In the genomic region with DNA sequence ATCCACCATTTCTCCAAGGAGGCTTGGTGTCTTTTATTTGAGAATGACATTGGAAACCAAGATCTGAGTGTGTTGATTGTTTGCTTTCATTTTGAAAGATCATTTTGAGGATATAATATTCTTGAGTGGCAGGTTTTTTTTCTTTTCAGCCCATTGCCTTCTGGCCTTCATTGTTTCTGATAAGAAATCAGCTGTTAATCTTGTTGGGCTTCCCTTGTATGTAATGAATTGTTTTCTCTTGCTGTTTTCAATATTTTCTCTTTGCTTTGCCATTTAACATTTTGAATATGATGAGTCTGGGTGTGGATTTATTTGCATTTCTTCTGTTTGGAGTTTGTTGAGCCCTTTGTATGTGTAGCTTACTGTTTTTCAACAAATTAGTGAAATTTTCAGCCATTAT, we compare ENCODE assay signal across 27 cellular contexts. TPM values are rescaled to one million over a fixed set of nuclear protein-coding genes. Genes with fewer than 3 reads are reported as not detected.
DNase-seq lines count a peak whose midpoint lies in the region; ATAC-seq and TF ChIP-seq lines count a peak whose summit lies in the region.
"Had no signal": no experiment of that assay in that cellular context is flagged by ENCODE, and none has a peak within 500 bp of the region (broad histone marks: within the 10 kb centered on the region; RNA-seq: fewer than 3 reads in every experiment).

No MANE protein-coding gene starts in this region.

- POLR2A ChIA-PET in HCT116 (lab: Charles Lee): no interaction called here

- H2AFZ ChIP-seq in HCT116 (ENCODE audit: low read depth, low read length, poor library complexity, severe bottlenecking): no peak overlapping the region

- no peak for TF ChIP-seq CTCF in HCT116 (IDR thresholded peaks at IDR 0.05 in 2 of 3, conservative IDR thresholded peaks at IDR 0.05 in 1 of 3; ENCODE audit: borderline replicate concordance in 1 of 3, insufficient read depth in 1 of 3, low read depth in 2 of 3, low read length in 2 of 3)
- no peak for TF ChIP-seq CTCF in endodermal cell (conservative IDR thresholded peaks at IDR 0.05)
- no peak for TF ChIP-seq CTCF in dorsolateral prefrontal cortex (IDR thresholded peaks at IDR 0.05 in 54 of 56, conservative IDR thresholded peaks at IDR 0.05 in 2 of 56; ENCODE audit: low read depth in 1 of 56, partially characterized antibody in 56 of 56)

- peaks cover 6 to 15% of the 10 kb centered on the region in 2 experiments; a peak in 3 of 4 replicates for H3K9me3 ChIP-seq in HCT116 (ENCODE audit: control insufficient read depth in 1 of 2, insufficient read depth in 1 of 2, low read depth in 1 of 2, low read length in 2 of 2)
- H3K9me3 ChIP-seq in endodermal cell (ENCODE audit: control insufficient read depth, low read length): peaks cover 23% of the 10 kb centered on the region
- H3K9me3 ChIP-seq: BE2C had no signal

- no peaks in the 10 kb centered on the region for H3K4me1 Mint-ChIP-seq in endodermal cell
- H3K4me1 Mint-ChIP-seq: CD14-positive monocyte; CD8-positive, alpha-beta memory T cell had no signal

- H3K27me3 Mint-ChIP-seq in endodermal cell (ENCODE audit: insufficient read depth): no peaks in the 10 kb centered on the region

- H3K4me1 ChIP-seq in HCT116 (ENCODE audit: control insufficient read depth in 1 of 2, insufficient read depth in 2 of 2, low read length in 2 of 2): no peaks in the 10 kb centered on the region
- no peaks in the 10 kb centered on the region for H3K4me1 ChIP-seq in endodermal cell (ENCODE audit: control insufficient read depth, insufficient read depth, low read length)
- H3K4me1 ChIP-seq: BE2C, Peyer's patch had no signal

- no peaks in the 10 kb centered on the region for H4K20me1 ChIP-seq in HCT116 (ENCODE audit: insufficient read depth)

- no peak for TF ChIP-seq POLR2A in HCT116 (IDR thresholded peaks at IDR 0.05; ENCODE audit: borderline replicate concordance, extremely low read depth, insufficient read depth, insufficient read length)

- no peak overlapping the region for H3K4me3 Mint-ChIP-seq in endodermal cell
- H3K4me3 Mint-ChIP-seq: CD14-positive monocyte; CD8-positive, alpha-beta memory T cell; HFFc6 had no signal

- H3K9ac ChIP-seq in HCT116 (ENCODE audit: low read length) (no peak overlapping the region), endodermal cell (ENCODE audit: extremely low read depth, low read length, poor library complexity, severe bottlenecking) (no peak overlapping the region)

- ATAC-seq in HCT116: no peak
- ATAC-seq in HG03565 (IDR thresholded peaks at IDR 0.05; ENCODE audit: unreplicated experiment): no peak

- intact Hi-C loops in HCT116 (cut with micrococcal nuclease): loop anchor here (1.0 kb wide), 1 partner anchor 9 kb away; no protein-coding TSS in a partner anchor
- intact Hi-C loops in dorsolateral prefrontal cortex (cut with DNase I): no loop called here

- no peak overlapping the region for H3K27ac Mint-ChIP-seq in endodermal cell
- H3K27ac Mint-ChIP-seq: CD14-positive monocyte, HFFc6 had no signal

- RAD21 ChIA-PET in HCT116 (lab: Charles Lee; ENCODE audit: low non-redundant PET in 1 of 2, low total read pairs in 2 of 2, uncharacterized antibody in 2 of 2, unreplicated experiment in 2 of 2): no interaction called here

- in situ Hi-C loops in Caki2 (cut with HindIII; ENCODE audit: low pct_unique_long_range_greater_than_20kb, low sequenced_read_pairs): no loop called here

- H3K27ac ChIP-seq in HCT116 (ENCODE audit: low read depth, low read length) (no peak overlapping the region), endodermal cell (ENCODE audit: low read depth, low read length) (no peak overlapping the region), dorsolateral prefrontal cortex (no peak overlapping the region)
- H3K27ac ChIP-seq: Peyer's patch had no signal

- TF ChIP-seq RAD21 in HCT116 (IDR thresholded peaks at IDR 0.05; ENCODE audit: low read depth): no peak

- peaks cover 24% of the 10 kb centered on the region for H3K9me3 Mint-ChIP-seq in endodermal cell

- DNase-seq in Caki2 (ENCODE audit: low read depth): peak; percentile 10
- DNase-seq in HCT116 (ENCODE audit: low read depth, low spot score): no peak
- peak; percentile 6 for DNase-seq in OCI-M1 (lab: John Stamatoyannopoulos, UW)
- no peak for DNase-seq in endodermal cell
- no peak for DNase-seq in NCI-H2171 (lab: John Stamatoyannopoulos, UW)
- DNase-seq in dorsolateral prefrontal cortex: no peak
- DNase-seq: BE2C; Calu3; CD8-positive, alpha-beta memory T cell; DMS153; HFFc6; IMR-90; NCI-H1105 treated with DMSO at 0.1 percent for 48 hours; NCI-H146; NCI-H2029; NCI-H2227 treated with DMSO at 0.1 percent for 48 hours; NCI-H69; Peyer's patch; SHP77 treated with DMSO at 0.1 percent for 48 hours; T-helper 1 cell had no signal

- no peaks in the 10 kb centered on the region for H3K36me3 ChIP-seq in HCT116 (ENCODE audit: control insufficient read depth in 1 of 2, insufficient read depth in 2 of 2, low read length in 2 of 2)
- H3K36me3 ChIP-seq in endodermal cell (ENCODE audit: control insufficient read depth, insufficient read depth, low read length): no peaks in the 10 kb centered on the region
- H3K36me3 ChIP-seq: BE2C, Peyer's patch had no signal

- H3K79me2 ChIP-seq in HCT116 (ENCODE audit: insufficient read depth, low read length): no peaks in the 10 kb centered on the region

- no TSS peak for BruUV-seq in HCT116 (replicated peaks; lab: Mats Ljungman, UMichigan)

- CTCF ChIA-PET in HCT116 (lab: Charles Lee): no interaction called here

- H3K4me2 ChIP-seq in HCT116 (ENCODE audit: low read length): no peak overlapping the region

- no peaks in the 10 kb centered on the region for H3K9me2 ChIP-seq in HCT116 (ENCODE audit: insufficient read depth)

- H3K4me3 ChIP-seq in HCT116 (replicated peaks in 1 of 2; ENCODE audit: low read depth in 1 of 2, low read length in 2 of 2): no peak overlapping the region
- H3K4me3 ChIP-seq in endodermal cell (ENCODE audit: low read length): peak overlapping the region; percentile 6
- no peak overlapping the region for H3K4me3 ChIP-seq in dorsolateral prefrontal cortex
- H3K4me3 ChIP-seq: Peyer's patch had no signal

- H3K36me3 Mint-ChIP-seq in endodermal cell (ENCODE audit: low read depth): peaks cover 18% of the 10 kb centered on the region
- H3K36me3 Mint-ChIP-seq: CD14-positive monocyte had no signal

- H3K27me3 ChIP-seq in HCT116 (ENCODE audit: insufficient read depth, low read length) (no peaks in the 10 kb centered on the region), endodermal cell (ENCODE audit: control insufficient read depth, insufficient read depth, low read length, poor library complexity, severe bottlenecking) (no peaks in the 10 kb centered on the region), dorsolateral prefrontal cortex (no peaks in the 10 kb centered on the region)
- H3K27me3 ChIP-seq: BE2C, Peyer's patch had no signal

TF ChIP-seq in HCT116, 20 proteins besides CTCF, POLR2A, EP300 and RAD21:
- TF ChIP-seq SP1 (IDR thresholded peaks at IDR 0.05; ENCODE audit: low read depth) (no peak), CBX3 (IDR thresholded peaks at IDR 0.05; ENCODE audit: low read depth) (peak; percentile 87; the same call in 1 of the 2 replicates)

RNA-seq across cellular contexts. Expression of a gene that starts 22.0 kb away (rescaled TPM):
- not detected in 2 replicates for total RNA-seq in Caki2 (2014; rRNA removed; shearing (Covaris generic); ENCODE audit: low replicate concordance)
- not detected for total RNA-seq in HCT116 (2021; ENCODE audit: unreplicated experiment)
- polyA plus RNA-seq in HCT116 (2012): not detected in 2 replicates
- total RNA-seq in endodermal cell: not detected
- not detected for polyA plus RNA-seq in endodermal cell (2013, experiment 1 of 2)
- not detected for polyA plus RNA-seq in endodermal cell (2013, experiment 2 of 2)
- total RNA-seq in dorsolateral prefrontal cortex: under 1 TPM in 1 of 120 experiments, not detected in 119; 0.53 TPM
- total RNA-seq: A673; Calu3; CD8-positive, alpha-beta memory T cell; Daoy; H4; HFFc6; IMR-90; NCI-H460; OCI-LY7; Peyer's patch had no signal
- polyA plus RNA-seq: CD14-positive monocyte; CD8-positive, alpha-beta memory T cell; IMR-90 had no signal

Comparison
In these comparisons a context has a peak if more than half of its experiments do, and no peak if none do; other contexts are left out.
1. DNase-seq: peak in Caki2 (single experiment) and OCI-M1 (single experiment); none in HCT116 (single experiment), endodermal cell (single experiment), NCI-H2171 (single experiment) and dorsolateral prefrontal cortex (0 of 10).